Comparison of ENCODE assay signal across 8 cellular contexts in the genomic region with DNA sequence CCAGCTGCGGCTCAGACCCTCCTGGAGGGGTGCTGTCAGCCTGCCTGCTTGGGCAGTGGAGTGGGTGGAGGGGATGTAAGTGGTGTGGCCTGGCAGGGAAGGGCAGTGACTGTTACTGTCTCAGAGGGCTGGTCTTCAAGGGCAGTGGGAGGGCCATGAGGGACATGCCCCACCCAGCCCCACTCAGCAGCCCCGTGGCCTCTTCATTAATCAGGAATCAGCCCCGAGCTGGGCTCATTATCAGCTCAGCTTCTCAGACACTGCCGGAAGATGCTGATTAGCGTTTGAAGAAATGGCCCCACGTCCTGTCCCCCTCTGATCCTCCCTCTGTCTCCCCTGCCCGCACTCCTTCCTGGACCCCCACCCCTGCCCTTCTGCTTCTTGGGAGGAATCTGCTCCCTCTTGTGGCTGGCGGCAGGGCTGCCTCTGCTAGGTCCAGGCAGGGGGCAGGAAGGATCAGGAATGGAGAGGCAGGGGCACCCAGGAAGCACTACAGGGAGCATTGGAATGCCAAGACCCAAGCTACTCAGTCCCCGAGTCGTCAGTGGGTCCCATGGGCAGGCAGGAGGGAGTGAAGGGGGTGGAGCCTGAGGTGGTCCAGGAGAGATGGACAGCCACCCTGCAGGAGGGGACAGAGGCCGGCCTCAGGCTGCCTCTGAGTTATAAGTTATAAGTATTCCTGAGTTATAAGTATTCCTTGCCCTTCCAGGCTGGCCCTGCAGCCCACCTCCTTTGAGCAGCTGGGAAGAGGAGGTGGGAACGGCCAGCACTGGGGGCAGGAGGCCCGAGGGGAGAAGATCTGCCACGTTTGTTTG. TPM values are rescaled to one million over a fixed set of nuclear protein-coding genes. Genes with fewer than 3 reads are reported as not detected.
DNase-seq lines count a peak whose midpoint lies in the region; ATAC-seq, FAIRE-seq and TF ChIP-seq lines count a peak whose summit lies in the region.

No MANE protein-coding gene starts in this region.

- peaks cover 29% of the 10 kb centered on the region; the same call in 2 of the 3 replicates for H3K36me3 ChIP-seq in K562 (ENCODE audit: control insufficient read depth, insufficient read depth, low read length)

- DNase-seq in NCI-H524 (lab: John Stamatoyannopoulos, UW) (peak; percentile 66 to 73), NCI-H524 treated with DMSO at 0.1 percent for 48 hours (lab: John Stamatoyannopoulos, UW) (no peak), NCI-H1092 (lab: John Stamatoyannopoulos, UW) (peak; percentile 25), K562 (ENCODE audit: extremely low read depth in 1 of 4, low spot score in 3 of 4) (peak; percentile 70 to 93 (median 84)), left kidney (ENCODE audit: low read depth, low spot score) (peak; percentile 82)
- DNase-seq in effector CD8-positive, alpha-beta T cell (lab: John Stamatoyannopoulos, UW), result no peak

- peak; percentile 87 for FAIRE-seq in K562 (lab: Jason Lieb, UNC)

- peak overlapping the region; percentile 89 for H3K27ac ChIP-seq in K562 (ENCODE audit: extremely low read depth, low read depth, low read length)

- TF ChIP-seq RAD21 in K562 (CRISPR knock-in tag; conservative IDR thresholded peaks at IDR 0.05 in 1 of 2, IDR thresholded peaks at IDR 0.05 in 1 of 2), result peak; percentile 67 to 73

- WGBS in K562 (ENCODE audit: insufficient coverage, low coverage, missing lambda C conversion rate), result 1% methylated on average over 11 of the region's 14 CpGs

- BruUV-seq in K562 (replicated peaks; lab: Mats Ljungman, UMichigan), result no TSS peak

- no peaks in the 10 kb centered on the region for H3K9me3 ChIP-seq in K562 (replicated peaks; ENCODE audit: control insufficient read depth, insufficient read depth, low read depth, low read length)

- TF ChIP-seq CTCF in K562 (IDR thresholded peaks at IDR 0.05 in 2 of 3, conservative IDR thresholded peaks at IDR 0.05 in 1 of 3; ENCODE audit: insufficient read depth in 2 of 3, low read depth in 1 of 3, low read length in 3 of 3), result peak; percentile 76 to 88 (median 79)

- peak overlapping the region; percentile 38; the same call in 1 of the 2 replicates for H2AFZ ChIP-seq in K562 (ENCODE audit: low read depth, low read length)

- peak; percentile 74 for ATAC-seq in K562
- no peak for ATAC-seq in GM18498 (IDR thresholded peaks at IDR 0.05; ENCODE audit: unreplicated experiment)
- no peak for ATAC-seq in HG03175 (IDR thresholded peaks at IDR 0.05; ENCODE audit: unreplicated experiment)

- in situ Hi-C loops in K562 (cut with MboI), result loop anchor here (10.0 kb wide), 1 partner anchor 46 kb away; no protein-coding TSS in a partner anchor

- peak overlapping the region; percentile 75 for H3K4me2 ChIP-seq in K562 (ENCODE audit: insufficient read depth, low read length)

- H3K9ac ChIP-seq in K562 (ENCODE audit: insufficient read depth in 1 of 2, low read depth in 2 of 2, low read length in 2 of 2), result peak overlapping the region; percentile 60 to 78

- intact Hi-C loops in K562 (cut with micrococcal nuclease), result loop anchor here (1.0 to 2.0 kb wide), 3 partner anchors 11 to 26 kb away; a partner anchor contains a TSS

- POLR2A ChIA-PET in K562 (lab: Yijun Ruan, JAX), result interaction anchor here (0.6 to 1.3 kb wide), 3 partner anchors 11 to 325 kb away, joined by 3 read pairs; no protein-coding TSS in a partner anchor

- peaks cover 73 to 88% of the 10 kb centered on the region in 2 experiments for H3K4me1 ChIP-seq in K562 (replicated peaks in 1 of 2; ENCODE audit: control insufficient read depth in 2 of 2, insufficient read depth in 2 of 2, low read length in 2 of 2)

- peaks cover 80% of the 10 kb centered on the region for H3K79me2 ChIP-seq in K562 (ENCODE audit: control insufficient read depth, insufficient read depth, low read length)

- H4K20me1 ChIP-seq in K562 (replicated peaks; ENCODE audit: control insufficient read depth, insufficient read depth, low read length), result no peaks in the 10 kb centered on the region

- TF ChIP-seq EP300 in K562 (IDR thresholded peaks at IDR 0.05; ENCODE audit: low read length), result peak; percentile 87

- no peak; the same call in 1 of the 2 replicates for TF ChIP-seq POLR2A in K562 (conservative IDR thresholded peaks at IDR 0.05)

- H3K9me1 ChIP-seq in K562 (ENCODE audit: control insufficient read depth, insufficient read depth, low read length), result peaks cover 3% of the 10 kb centered on the region

- H3K27me3 ChIP-seq in K562 (ENCODE audit: control insufficient read depth in 2 of 2, insufficient read depth in 2 of 2, low read length in 2 of 2), result no peaks in the 10 kb centered on the region

- H3K4me3 ChIP-seq in K562, result no peak overlapping the region; the same call in 1 of the 2 replicates

- CTCF ChIA-PET in K562 (lab: Yijun Ruan, JAX; ENCODE audit: low intra/inter-chr PET ratio), result interaction anchor here (1.4 kb wide), 1 partner anchor 62 kb away, joined by 7 read pairs; no protein-coding TSS in a partner anchor

RNA-seq across cellular contexts. Expression of a gene that starts 7.0 kb away (rescaled TPM):
- 14.4 and 30.7 TPM in 2 replicates for total RNA-seq in K562 (2011; cell fraction: chromatin; rRNA removed; ENCODE audit: low replicate concordance)
- total RNA-seq in K562 (2011; cell fraction: nucleolus; rRNA removed), result 21.7 and 26.1 TPM in 2 replicates
- total RNA-seq in K562 (2011; cell fraction: nucleoplasm; rRNA removed), result 15.1 and 18.3 TPM in 2 replicates
- total RNA-seq in K562 (2014; rRNA removed) (17.7 and 24.8 TPM in 2 replicates), K562 (2014; rRNA removed; fragmentation: Illumina TruSeq; extraction: Trizol) (2.3 and 3.8 TPM in 2 replicates), K562 (2015; rRNA removed; fragmentation: Illumina TruSeq; extraction: Trizol) (9.6 and 9.8 TPM in 2 replicates), K562 (2021) (13.5 and 14.7 TPM in 2 replicates)
- polyA plus RNA-seq in K562 (2011; rRNA removed) (2.5 and 8.6 TPM in 2 replicates), K562 (2014; fragmentation: Illumina TruSeq; extraction: Trizol) (4.8 and 5.0 TPM in 2 replicates), K562 (2014; fragmentation: Nextera tagmentation; extraction: Ambion mirVana) (under 1 TPM; 0.07 to 0.08 TPM), K562 (2014; rRNA removed) (19.0 and 19.2 TPM in 2 replicates)
- polyA plus RNA-seq in K562 (2011; cell fraction: cytosol; rRNA removed), result 4.7 and 5.7 TPM in 2 replicates
- 48.9 and 62.7 TPM in 2 replicates for polyA plus RNA-seq in K562 (2011; cell fraction: nucleus; rRNA removed)
- polyA plus RNA-seq in K562 (2012), result 15.2 and 19.8 TPM in 2 replicates
- 2.5 and 4.5 TPM in 2 replicates for polyA minus RNA-seq in K562 (2011; rRNA and poly(A)+ RNA removed)
- polyA minus RNA-seq in K562 (2011; cell fraction: cytosol; rRNA and poly(A)+ RNA removed), result 2.6 and 8.5 TPM in 2 replicates
- 13.9 and 26.5 TPM in 2 replicates for polyA minus RNA-seq in K562 (2011; cell fraction: nucleus; rRNA and poly(A)+ RNA removed)

RNA-seq across cellular contexts. Expression of a gene that starts 22.3 kb away (rescaled TPM):
- total RNA-seq in K562 (2011; cell fraction: chromatin; rRNA removed; ENCODE audit: low replicate concordance), result 9.1 and 46.2 TPM in 2 replicates
- 74.1 and 96.4 TPM in 2 replicates for total RNA-seq in K562 (2011; cell fraction: nucleolus; rRNA removed)
- 36.0 and 36.5 TPM in 2 replicates for total RNA-seq in K562 (2011; cell fraction: nucleoplasm; rRNA removed)
- total RNA-seq in K562 (2014; rRNA removed), result 57.2 and 67.6 TPM in 2 replicates
- 1.5 and 2.0 TPM in 2 replicates for total RNA-seq in K562 (2014; rRNA removed; fragmentation: Illumina TruSeq; extraction: Trizol)
- total RNA-seq in K562 (2015; rRNA removed; fragmentation: Illumina TruSeq; extraction: Trizol), result 7.9 and 9.0 TPM in 2 replicates
- total RNA-seq in K562 (2021), result 40.1 and 41.1 TPM in 2 replicates
- polyA plus RNA-seq in K562 (2011; rRNA removed), result 9.9 and 14.8 TPM in 2 replicates
- 22.8 and 80.8 TPM in 2 replicates for polyA plus RNA-seq in K562 (2011; cell fraction: cytosol; rRNA removed)
- polyA plus RNA-seq in K562 (2011; cell fraction: nucleus; rRNA removed), result 25.6 and 44.2 TPM in 2 replicates
- 22.4 and 47.7 TPM in 2 replicates for polyA plus RNA-seq in K562 (2012)
- polyA plus RNA-seq in K562 (2014; fragmentation: Illumina TruSeq; extraction: Trizol), result 2.6 and 11.5 TPM in 2 replicates
- polyA plus RNA-seq in K562 (2014; fragmentation: Nextera tagmentation; extraction: Ambion mirVana), result under 1 TPM; 0.15 to 0.35 TPM
- polyA plus RNA-seq in K562 (2014; rRNA removed), result 31.8 and 32.1 TPM in 2 replicates
- polyA minus RNA-seq in K562 (2011; rRNA and poly(A)+ RNA removed), result 3.4 and 5.3 TPM in 2 replicates
- polyA minus RNA-seq in K562 (2011; cell fraction: cytosol; rRNA and poly(A)+ RNA removed), result 25.0 and 30.2 TPM in 2 replicates
- polyA minus RNA-seq in K562 (2011; cell fraction: nucleus; rRNA and poly(A)+ RNA removed), result 24.2 and 27.0 TPM in 2 replicates

RNA-seq across cellular contexts. Expression of a gene that starts 22.6 kb away (rescaled TPM):
- total RNA-seq in K562 (2011; cell fraction: chromatin; rRNA removed; ENCODE audit: low replicate concordance), result 1.3 and 5.0 TPM in 2 replicates
- 4.3 and 6.5 TPM in 2 replicates for total RNA-seq in K562 (2011; cell fraction: nucleolus; rRNA removed)
- 3.1 and 3.4 TPM in 2 replicates for total RNA-seq in K562 (2011; cell fraction: nucleoplasm; rRNA removed)
- total RNA-seq in K562 (2014; rRNA removed), result 1.1 and 2.5 TPM in 2 replicates
- 0.38 and 0.47 TPM in 2 replicates for total RNA-seq in K562 (2014; rRNA removed; fragmentation: Illumina TruSeq; extraction: Trizol)
- 0.98 and 1.1 TPM in 2 replicates for total RNA-seq in K562 (2015; rRNA removed; fragmentation: Illumina TruSeq; extraction: Trizol)
- total RNA-seq in K562 (2021), result 2.4 and 3.8 TPM in 2 replicates
- polyA plus RNA-seq in K562 (2011; rRNA removed), result 1.1 and 2.2 TPM in 2 replicates
- polyA plus RNA-seq in K562 (2011; cell fraction: cytosol; rRNA removed), result 2.6 and 3.9 TPM in 2 replicates
- polyA plus RNA-seq in K562 (2011; cell fraction: nucleus; rRNA removed), result 19.4 and 26.1 TPM in 2 replicates
- 2.1 and 3.5 TPM in 2 replicates for polyA plus RNA-seq in K562 (2012)
- polyA plus RNA-seq in K562 (2014; fragmentation: Illumina TruSeq; extraction: Trizol), result 1.0 and 1.3 TPM in 2 replicates
- polyA plus RNA-seq in K562 (2014; fragmentation: Nextera tagmentation; extraction: Ambion mirVana), result under 1 TPM; 0.03 TPM
- 2.5 and 2.7 TPM in 2 replicates for polyA plus RNA-seq in K562 (2014; rRNA removed)
- polyA minus RNA-seq in K562 (2011; rRNA and poly(A)+ RNA removed), result 0.36 and 0.81 TPM in 2 replicates
- 0.95 and 1.0 TPM in 2 replicates for polyA minus RNA-seq in K562 (2011; cell fraction: cytosol; rRNA and poly(A)+ RNA removed)
- polyA minus RNA-seq in K562 (2011; cell fraction: nucleus; rRNA and poly(A)+ RNA removed), result 1.5 and 1.7 TPM in 2 replicates

RNA-seq across cellular contexts. Expression of a gene that starts 22.6 kb away (rescaled TPM):
- 76.3 and 182 TPM in 2 replicates for total RNA-seq in K562 (2011; cell fraction: chromatin; rRNA removed; ENCODE audit: low replicate concordance)
- 113 and 116 TPM in 2 replicates for total RNA-seq in K562 (2011; cell fraction: nucleolus; rRNA removed)
- 78.7 and 92.4 TPM in 2 replicates for total RNA-seq in K562 (2011; cell fraction: nucleoplasm; rRNA removed)
- total RNA-seq in K562 (2014; rRNA removed) (66.7 and 93.8 TPM in 2 replicates), K562 (2014; rRNA removed; fragmentation: Illumina TruSeq; extraction: Trizol) (38.5 and 47.9 TPM in 2 replicates), K562 (2015; rRNA removed; fragmentation: Illumina TruSeq; extraction: Trizol) (59.6 and 65.4 TPM in 2 replicates), K562 (2021) (69.7 and 71.3 TPM in 2 replicates)
- polyA plus RNA-seq in K562 (2011; rRNA removed) (101 and 108 TPM in 2 replicates), K562 (2014; fragmentation: Illumina TruSeq; extraction: Trizol) (82.1 and 90.5 TPM in 2 replicates), K562 (2014; fragmentation: Nextera tagmentation; extraction: Ambion mirVana) (10 to 100 TPM in 1 of 2 experiments, 1 to 10 TPM in 1; 7.0 to 24.7 TPM), K562 (2014; rRNA removed) (71.2 and 75.4 TPM in 2 replicates)
- polyA plus RNA-seq in K562 (2011; cell fraction: cytosol; rRNA removed), result 152 and 203 TPM in 2 replicates
- 219 and 235 TPM in 2 replicates for polyA plus RNA-seq in K562 (2011; cell fraction: nucleus; rRNA removed)
- 99.0 and 134 TPM in 2 replicates for polyA plus RNA-seq in K562 (2012)
- polyA minus RNA-seq in K562 (2011; rRNA and poly(A)+ RNA removed), result 73.2 and 103 TPM in 2 replicates
- 47.8 and 64.1 TPM in 2 replicates for polyA minus RNA-seq in K562 (2011; cell fraction: cytosol; rRNA and poly(A)+ RNA removed)
- 38.2 and 59.0 TPM in 2 replicates for polyA minus RNA-seq in K562 (2011; cell fraction: nucleus; rRNA and poly(A)+ RNA removed)

RNA-seq across cellular contexts. Expression of a gene that starts 50.1 kb away (rescaled TPM):
- 21.4 and 68.9 TPM in 2 replicates for total RNA-seq in K562 (2011; cell fraction: chromatin; rRNA removed; ENCODE audit: low replicate concordance)
- 49.9 and 55.4 TPM in 2 replicates for total RNA-seq in K562 (2011; cell fraction: nucleolus; rRNA removed)
- 22.7 and 27.9 TPM in 2 replicates for total RNA-seq in K562 (2011; cell fraction: nucleoplasm; rRNA removed)
- total RNA-seq in K562 (2014; rRNA removed), result 14.9 and 19.2 TPM in 2 replicates
- total RNA-seq in K562 (2014; rRNA removed; fragmentation: Illumina TruSeq; extraction: Trizol), result 2.5 and 3.0 TPM in 2 replicates
- total RNA-seq in K562 (2015; rRNA removed; fragmentation: Illumina TruSeq; extraction: Trizol), result 8.6 and 9.6 TPM in 2 replicates
- 24.5 and 26.6 TPM in 2 replicates for total RNA-seq in K562 (2021)
- 10.2 and 14.7 TPM in 2 replicates for polyA plus RNA-seq in K562 (2011; rRNA removed)
- 9.2 and 21.4 TPM in 2 replicates for polyA plus RNA-seq in K562 (2011; cell fraction: cytosol; rRNA removed)
- polyA plus RNA-seq in K562 (2011; cell fraction: nucleus; rRNA removed), result 91.1 and 133 TPM in 2 replicates
- 27.0 and 40.4 TPM in 2 replicates for polyA plus RNA-seq in K562 (2012)
- polyA plus RNA-seq in K562 (2014; fragmentation: Illumina TruSeq; extraction: Trizol), result 6.8 and 12.6 TPM in 2 replicates
- polyA plus RNA-seq in K562 (2014; fragmentation: Nextera tagmentation; extraction: Ambion mirVana), result 1 to 10 TPM; 1.2 to 1.9 TPM
- 19.3 and 19.8 TPM in 2 replicates for polyA plus RNA-seq in K562 (2014; rRNA removed)
- 6.2 and 8.2 TPM in 2 replicates for polyA minus RNA-seq in K562 (2011; rRNA and poly(A)+ RNA removed)
- 14.2 and 18.7 TPM in 2 replicates for polyA minus RNA-seq in K562 (2011; cell fraction: cytosol; rRNA and poly(A)+ RNA removed)
- polyA minus RNA-seq in K562 (2011; cell fraction: nucleus; rRNA and poly(A)+ RNA removed), result 17.0 and 18.6 TPM in 2 replicates

Comparison
In these comparisons a context has a peak if more than half of its experiments do, and no peak if none do; other contexts are left out.
1. DNase-seq: peak in NCI-H524 (2 of 2), NCI-H1092 (single experiment), K562 (4 of 4) and left kidney (single experiment); none in NCI-H524 treated with DMSO at 0.1 percent for 48 hours (single experiment) and effector CD8-positive, alpha-beta T cell (single experiment).